Comparison of ENCODE assay signal across 25 cellular contexts in genomic region chr7:1331026-1331425, GRCh38.
"Had no signal": no experiment of that assay in that cellular context is flagged by ENCODE, and none has a peak within 500 bp of the region (broad histone marks: within the 10 kb centered on the region; RNA-seq: fewer than 3 reads in every experiment).

No MANE protein-coding gene starts in this region.

- H3K4me2 ChIP-seq: KMS-11 had no signal

- H3K4me1 ChIP-seq: Peyer's patch had no signal

- H3K4me3 ChIP-seq: Peyer's patch had no signal

- H3K27ac ChIP-seq: KMS-11, Peyer's patch, RWPE1 had no signal

- H3K9me3 ChIP-seq: Peyer's patch had no signal

- H3K9ac ChIP-seq: KMS-11 had no signal

- H3K27me3 ChIP-seq: Peyer's patch had no signal

- H3K36me3 ChIP-seq: Peyer's patch had no signal

- FAIRE-seq: astrocyte, TTC549 had no signal

- DNase-seq: activated B cell treated with CpG ODN at 0.5 μM for 24 hours; activated CD4-positive, alpha-beta T cell treated with anti-CD3 and anti-CD28 coated beads for 1 hour; activated CD4-positive, alpha-beta T cell treated with anti-CD3 and anti-CD28 coated beads, Interleukin-2, amount 10 ng/mL, durations not matched to agents 24 days and 14 days; activated CD4-positive, alpha-beta T cell treated with anti-CD3 and anti-CD28 coated beads, Interleukin-2, amount 50 U/mL, for 48 hours; activated gamma-delta T cell; activated naive CD4-positive, alpha-beta T cell treated with anti-CD3 and anti-CD28 coated beads for 36 hours; activated T-cell treated with anti-CD3 and anti-CD28 coated beads for 4 hours; activated T-cell treated with anti-CD3 and anti-CD28 coated beads, Interleukin-2, amount 50 U/mL, for 48 hours; amygdala; NCI-H1092; NCI-H1930; NCI-H2227 treated with DMSO at 0.1 percent for 48 hours; NCI-H510A; NCI-H526 treated with DMSO at 0.1 percent for 48 hours; NCI-H82; NK-92 treated with Interleukin-12 subunit alpha and Interleukin-12 subunit beta, amount 100 ng/mL, for 24 hours; SHP77; T-cell; T-helper 2 cell; T1000 had no signal
